In genomic region chr11:124602751-124603150, GRCh38 we compare ENCODE assay signal across 31 cellular contexts. TPM values are rescaled to one million over a fixed set of nuclear protein-coding genes. Genes with fewer than 3 reads are reported as not detected.
"Had no signal": no experiment of that assay in that cellular context is flagged by ENCODE, and none has a peak within 500 bp of the region (broad histone marks: within the 10 kb centered on the region; RNA-seq: fewer than 3 reads in every experiment).

No MANE protein-coding gene starts in this region.

- H3K79me2 ChIP-seq: parathyroid adenoma had no signal

- H3K4me2 ChIP-seq: neural progenitor cell had no signal

- H3K4me1 ChIP-seq: gastrocnemius medialis, neural progenitor cell, parathyroid adenoma, stomach, thyroid gland had no signal

- H3K9me3 ChIP-seq: gastrocnemius medialis, mucosa of descending colon, stomach, thyroid gland had no signal

- H3K9ac ChIP-seq: neural progenitor cell, parathyroid adenoma had no signal

- H2AFZ ChIP-seq: neural progenitor cell, parathyroid adenoma had no signal

- H3K4me3 ChIP-seq: gastrocnemius medialis, mucosa of descending colon, neural progenitor cell, stomach, thyroid gland had no signal

- ATAC-seq: effector memory CD8-positive, alpha-beta T cell; gastrocnemius medialis; left lobe of liver; mucosa of descending colon; natural killer cell treated with Interleukin-12 subunit alpha and Interleukin-12 subunit beta and Interleukin-15 and Interleukin-18, amount 100 ng/mL, for 72 hours; sciatic nerve had no signal

- H3K27ac ChIP-seq: gastrocnemius medialis, neural progenitor cell, parathyroid adenoma, stomach, thyroid gland had no signal

- H3K27me3 ChIP-seq: gastrocnemius medialis, stomach, thyroid gland had no signal

- DNase-seq: cortex of kidney; effector memory CD8-positive, alpha-beta T cell; gastrocnemius medialis; head of caudate nucleus; kidney; mesenchymal stem cell; mucosa of descending colon; naive B cell; stimulated activated CD4-positive, alpha-beta T cell treated with anti-CD3 and anti-CD28 coated beads, Interleukin-2, amount 100 ng/mL, for 24 hours; stimulated activated CD4-positive, alpha-beta T cell treated with anti-CD3 and anti-CD28 coated beads, Interleukin-4, amount 100 ng/mL, for 24 hours; stimulated activated naive CD4-positive, alpha-beta T cell treated with Interleukin-2 at 50 U/mL for 16 hours; stomach; thyroid gland; trophoblast cell had no signal

- H3K36me3 ChIP-seq: gastrocnemius medialis, neural progenitor cell, stomach, thyroid gland had no signal

RNA-seq across cellular contexts. Expression of gene PANX3, which starts 8.5 kb away (rescaled TPM):
- total RNA-seq: dermis microvascular lymphatic vessel endothelial cell; gastrocnemius medialis; glomerular endothelial cell; kidney; left lobe of liver; liver; lung microvascular endothelial cell; mesothelial cell of epicardium; mucosa of descending colon; natural killer cell treated with Interleukin-12 subunit alpha and Interleukin-12 subunit beta and Interleukin-15 and Interleukin-18, amount 100 ng/mL, for 72 hours; osteoblast; progenitor cell of endocrine pancreas; sciatic nerve; skeletal muscle tissue; stomach; subcutaneous adipose tissue; thyroid gland; urinary bladder had no signal
- polyA plus RNA-seq: esophagus, liver, stomach, urinary bladder had no signal

RNA-seq across cellular contexts. Expression of gene OR8A1, which starts 33.0 kb away (rescaled TPM):
- total RNA-seq: dermis microvascular lymphatic vessel endothelial cell; gastrocnemius medialis; glomerular endothelial cell; kidney; left lobe of liver; liver; lung microvascular endothelial cell; mesothelial cell of epicardium; mucosa of descending colon; natural killer cell treated with Interleukin-12 subunit alpha and Interleukin-12 subunit beta and Interleukin-15 and Interleukin-18, amount 100 ng/mL, for 72 hours; osteoblast; progenitor cell of endocrine pancreas; sciatic nerve; skeletal muscle tissue; stomach; subcutaneous adipose tissue; temporal lobe; thyroid gland; urinary bladder had no signal
- polyA plus RNA-seq: esophagus, liver, stomach, urinary bladder had no signal

RNA-seq across cellular contexts. Expression of gene OR8B12, which starts 59.3 kb away (rescaled TPM):
- total RNA-seq: dermis microvascular lymphatic vessel endothelial cell; gastrocnemius medialis; glomerular endothelial cell; kidney; left lobe of liver; liver; lung microvascular endothelial cell; mesothelial cell of epicardium; mucosa of descending colon; natural killer cell treated with Interleukin-12 subunit alpha and Interleukin-12 subunit beta and Interleukin-15 and Interleukin-18, amount 100 ng/mL, for 72 hours; osteoblast; progenitor cell of endocrine pancreas; sciatic nerve; skeletal muscle tissue; stomach; subcutaneous adipose tissue; temporal lobe; thyroid gland; urinary bladder had no signal
- polyA plus RNA-seq: esophagus, liver, stomach, urinary bladder had no signal
